In the genomic region with DNA sequence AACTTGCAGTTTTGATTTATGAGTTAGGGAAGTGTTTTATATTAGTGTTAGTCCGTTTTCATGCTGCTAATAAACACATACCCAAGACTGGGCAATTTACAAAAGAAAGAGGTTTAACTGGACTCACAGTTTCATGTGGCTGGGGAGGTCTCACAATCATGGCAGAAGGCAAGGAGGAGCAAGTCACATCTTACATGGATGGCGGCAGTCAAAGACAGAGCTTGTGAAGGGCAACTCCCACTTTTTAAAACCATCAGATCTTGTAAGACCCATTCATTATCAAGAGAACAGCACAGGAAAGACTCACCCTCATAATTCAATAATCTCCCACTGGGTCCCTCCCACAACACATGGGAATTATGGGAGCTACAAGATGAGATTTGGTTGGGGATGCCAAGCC, we compare ENCODE assay signal across 2 cellular contexts.
DNase-seq lines count a peak whose midpoint lies in the region; ATAC-seq, FAIRE-seq and TF ChIP-seq lines count a peak whose summit lies in the region.
"Not testable (repeated sequence)": the region's sequence is repeated elsewhere in the genome, so short reads cannot be mapped to it uniquely, and the experiment has no call there.

No MANE protein-coding gene starts in this region.

- H3K4me2 ChIP-seq in K562 (ENCODE audit: insufficient read depth, low read length), result not testable (repeated sequence)

- not testable (repeated sequence) for H3K27me3 ChIP-seq in K562 (ENCODE audit: control insufficient read depth in 2 of 2, insufficient read depth in 2 of 2, low read length in 2 of 2)

- not testable (repeated sequence) for DNase-seq in K562 (ENCODE audit: extremely low read depth in 1 of 4, low spot score in 3 of 4)

- not testable (repeated sequence) for FAIRE-seq in K562 (lab: Jason Lieb, UNC)

- not testable (repeated sequence) for TF ChIP-seq CTCF in HEK293 (tag by site-specific recombination; IDR thresholded peaks at IDR 0.05); K562 (IDR thresholded peaks at IDR 0.05 in 2 of 3, conservative IDR thresholded peaks at IDR 0.05 in 1 of 3; ENCODE audit: insufficient read depth in 2 of 3, low read depth in 1 of 3, low read length in 3 of 3)

- WGBS in K562 (ENCODE audit: insufficient coverage, low coverage, missing lambda C conversion rate), result 39% methylated on average over 2 of the region's 2 CpGs

- TF ChIP-seq POLR2A in K562 (conservative IDR thresholded peaks at IDR 0.05), result not testable (repeated sequence)

- H2AFZ ChIP-seq in K562 (ENCODE audit: low read depth, low read length), result not testable (repeated sequence)

- not testable (repeated sequence) for H3K4me3 ChIP-seq in HEK293 (ENCODE audit: low read depth, low read length); K562

- H3K9ac ChIP-seq in K562 (ENCODE audit: insufficient read depth in 1 of 2, low read depth in 2 of 2, low read length in 2 of 2), result not testable (repeated sequence)

- in situ Hi-C loops in K562 (cut with MboI), result not testable (repeated sequence)

- not testable (repeated sequence) for H3K27ac ChIP-seq in HEK293 (ENCODE audit: extremely low read depth, low read depth, low read length); K562 (ENCODE audit: extremely low read depth, low read depth, low read length)

- not testable (repeated sequence) for H3K9me3 ChIP-seq in HEK293 (ENCODE audit: control insufficient read depth, insufficient read depth, low read depth, low read length); K562 (replicated peaks; ENCODE audit: control insufficient read depth, insufficient read depth, low read depth, low read length)

- POLR2A ChIA-PET in HEK293 (lab: Yijun Ruan, JAX); K562 (lab: Yijun Ruan, JAX): not testable (repeated sequence)

- not testable (repeated sequence) for H3K4me1 ChIP-seq in HEK293 (ENCODE audit: control insufficient read depth, insufficient read depth, low read length); K562 (replicated peaks in 1 of 2; ENCODE audit: control insufficient read depth in 2 of 2, insufficient read depth in 2 of 2, low read length in 2 of 2)

- intact Hi-C loops in K562 (cut with micrococcal nuclease), result not testable (repeated sequence)

- CTCF ChIA-PET in HEK293 (lab: Yijun Ruan, JAX); K562 (lab: Yijun Ruan, JAX; ENCODE audit: low intra/inter-chr PET ratio): not testable (repeated sequence)

- H3K79me2 ChIP-seq in K562 (ENCODE audit: control insufficient read depth, insufficient read depth, low read length), result not testable (repeated sequence)

- not testable (repeated sequence) for H4K20me1 ChIP-seq in K562 (replicated peaks; ENCODE audit: control insufficient read depth, insufficient read depth, low read length)

- H3K36me3 ChIP-seq in HEK293 (ENCODE audit: control insufficient read depth in 2 of 2, insufficient read depth in 1 of 2, low read length in 2 of 2); K562 (ENCODE audit: control insufficient read depth, insufficient read depth, low read length): not testable (repeated sequence)

- not testable (repeated sequence) for TF ChIP-seq RAD21 in K562 (CRISPR knock-in tag; conservative IDR thresholded peaks at IDR 0.05 in 1 of 2, IDR thresholded peaks at IDR 0.05 in 1 of 2)

- ATAC-seq in K562, result not testable (repeated sequence)

- TF ChIP-seq EP300 in K562 (IDR thresholded peaks at IDR 0.05; ENCODE audit: low read length), result not testable (repeated sequence)

- BruUV-seq in K562 (replicated peaks; lab: Mats Ljungman, UMichigan), result not testable (repeated sequence)

- H3K9me1 ChIP-seq in K562 (ENCODE audit: control insufficient read depth, insufficient read depth, low read length), result not testable (repeated sequence)

TF ChIP-seq in HEK293, 187 proteins besides CTCF, POLR2A, EP300 and RAD21:
- TF ChIP-seq SETDB1 (IDR thresholded peaks at IDR 0.05; ENCODE audit: insufficient read length, low read length), result peak; percentile 79

TF ChIP-seq in K562, 482 proteins besides CTCF, POLR2A, EP300 and RAD21:
- peak; percentile 85 for TF ChIP-seq ZNF431 (CRISPR knock-in tag; IDR thresholded peaks at IDR 0.05)
